ENCODE assay signal across 16 cellular contexts in the genomic region with DNA sequence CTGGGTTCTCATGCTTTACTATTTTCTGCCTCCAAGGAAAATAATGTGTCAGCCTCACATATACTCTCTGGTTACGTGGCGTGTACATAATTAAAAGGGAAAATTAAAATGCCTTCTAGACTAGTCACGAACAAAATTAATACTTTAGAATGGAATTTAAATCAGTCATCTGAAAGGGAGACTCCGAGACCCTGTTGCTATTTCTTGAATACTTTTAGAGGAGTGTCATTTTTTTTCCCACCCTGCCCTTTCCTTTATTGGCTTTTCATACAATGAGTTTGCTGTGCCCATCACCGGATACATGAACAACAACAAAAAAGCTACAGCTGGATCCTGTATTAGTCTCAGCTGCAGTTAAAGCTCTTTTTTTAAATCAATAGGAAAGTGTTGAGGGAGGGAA. TPM values are rescaled to one million over a fixed set of nuclear protein-coding genes. Genes with fewer than 3 reads are reported as not detected.
DNase-seq lines count a peak whose midpoint lies in the region; ATAC-seq and TF ChIP-seq lines count a peak whose summit lies in the region.
"Had no signal": no experiment of that assay in that cellular context is flagged by ENCODE, and none has a peak within 500 bp of the region (broad histone marks: within the 10 kb centered on the region; RNA-seq: fewer than 3 reads in every experiment).

No MANE protein-coding gene starts in this region.

- H3K36me3 Mint-ChIP-seq in nephron (ENCODE audit: low read depth): no peaks in the 10 kb centered on the region
- H3K36me3 Mint-ChIP-seq: naive thymus-derived CD8-positive, alpha-beta T cell; WTC11 had no signal

- no peak for TF ChIP-seq CTCF in nephron (IDR thresholded peaks at IDR 0.05; ENCODE audit: unreplicated experiment in 3 of 3)

- DNase-seq in AG08395 (ENCODE audit: low spot score) (peak; percentile 48), M059J (ENCODE audit: low read depth) (peak; percentile 65), dedifferentiated amniotic fluid mesenchymal stem cell (ENCODE audit: extremely low spot score) (peak; percentile 57), cerebellar nuclear complex (lab: John Stamatoyannopoulos, UW) (no peak)
- DNase-seq in stimulated activated CD8-positive, alpha-beta memory T cell treated with anti-CD3 and anti-CD28 coated beads, Interleukin-4, amount 100 ng/mL, for 48 hours: no peak
- DNase-seq: activated T-cell treated with anti-CD3 and anti-CD28 coated beads for 4 hours; AML-193; GF-D8; naive thymus-derived CD8-positive, alpha-beta T cell; NCI-H446 treated with DMSO at 0.1 percent for 48 hours; SHP77; stimulated activated CD4-positive, alpha-beta T cell treated with anti-CD3 and anti-CD28 coated beads, Interleukin-12 subunit alpha, Interleukin-12 subunit beta, amount 100 ng/mL, for 4 hours had no signal

- no peaks in the 10 kb centered on the region for H3K27me3 Mint-ChIP-seq in nephron (ENCODE audit: low read depth)

- peak overlapping the region; percentile 62 to 84 (median 63) for H3K27ac Mint-ChIP-seq in nephron
- H3K27ac Mint-ChIP-seq: naive thymus-derived CD8-positive, alpha-beta T cell; WTC11 had no signal

- H3K9me3 Mint-ChIP-seq in nephron: no peaks in the 10 kb centered on the region
- H3K9me3 Mint-ChIP-seq: naive thymus-derived CD8-positive, alpha-beta T cell; WTC11 had no signal

- ATAC-seq in GM21737 (IDR thresholded peaks at IDR 0.05; ENCODE audit: unreplicated experiment) (no peak), HG03175 (IDR thresholded peaks at IDR 0.05; ENCODE audit: unreplicated experiment) (no peak)
- ATAC-seq: naive thymus-derived CD8-positive, alpha-beta T cell; WTC11 had no signal

- peak overlapping the region in 2 of 3 experiments; percentile 20 to 49 for H3K4me3 Mint-ChIP-seq in nephron
- H3K4me3 Mint-ChIP-seq: naive thymus-derived CD8-positive, alpha-beta T cell; WTC11 had no signal

- H3K4me1 Mint-ChIP-seq in nephron: peaks cover 83% of the 10 kb centered on the region

RNA-seq across cellular contexts. Expression of a gene that starts 20.1 kb away (rescaled TPM):
- 15.0 and 29.6 TPM in 2 replicates for total RNA-seq in M059J (2014; rRNA removed; shearing (Covaris generic))

Comparison
In these comparisons a context has a peak if more than half of its experiments do, and no peak if none do; other contexts are left out.
1. DNase-seq: peak in AG08395 (single experiment), M059J (single experiment) and dedifferentiated amniotic fluid mesenchymal stem cell (single experiment); none in cerebellar nuclear complex (0 of 2) and stimulated activated CD8-positive, alpha-beta memory T cell treated with anti-CD3 and anti-CD28 coated beads, Interleukin-4, amount 100 ng/mL, for 48 hours (single experiment).